Comparison of ENCODE assay signal across 9 cellular contexts in the genomic region with DNA sequence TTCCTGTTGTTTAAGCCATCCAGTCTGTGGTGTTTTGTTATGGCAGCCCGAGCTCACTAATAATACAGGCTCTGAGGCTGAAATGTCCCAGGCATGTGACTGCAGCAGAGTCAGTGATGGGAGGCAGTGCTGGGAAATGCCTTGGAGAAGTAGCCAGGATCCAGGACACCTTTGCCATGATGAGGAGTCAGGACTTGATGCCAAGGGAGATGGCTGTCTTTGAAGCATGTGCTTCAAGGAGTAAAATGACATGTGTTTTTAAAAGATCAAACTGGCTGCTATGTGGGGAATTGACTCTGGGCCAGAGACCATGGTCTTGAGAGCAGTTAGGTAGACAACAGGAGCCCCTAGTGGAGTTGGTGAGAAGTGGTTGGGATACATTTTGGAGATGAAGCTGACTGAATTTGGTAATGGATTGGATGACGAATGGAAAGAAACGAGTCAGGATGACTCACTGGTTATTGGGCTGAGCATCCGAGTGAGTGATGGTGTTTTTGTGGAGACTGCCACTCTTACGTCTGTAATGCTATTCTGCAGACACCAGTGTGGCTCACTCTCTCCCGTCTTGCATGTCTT.
DNase-seq lines count a peak whose midpoint lies in the region; ATAC-seq and TF ChIP-seq lines count a peak whose summit lies in the region.
"Had no signal": no experiment of that assay in that cellular context is flagged by ENCODE, and none has a peak within 500 bp of the region (broad histone marks: within the 10 kb centered on the region; RNA-seq: fewer than 3 reads in every experiment).

No MANE protein-coding gene starts in this region.

- WGBS in testis, 2 donors: 75 to 86% methylated on average over 6 of the region's 6 CpGs
- WGBS in spleen, 5 donors: 57 to 88% (median 79%) methylated on average over 6 of the region's 6 CpGs

- no peak overlapping the region for H2AFZ ChIP-seq in ACC112 (ENCODE audit: low read length, unreplicated experiment)

- H3K4me3 ChIP-seq in ACC112 (ENCODE audit: low read depth, low read length) (no peak overlapping the region), GM12864 (ENCODE audit: low read depth, low read length) (no peak overlapping the region), SJSA1 (no peak overlapping the region), testis (no peak overlapping the region), spleen (no peak overlapping the region)

- H3K36me3 ChIP-seq in ACC112 (ENCODE audit: insufficient read depth, low read length) (no peaks in the 10 kb centered on the region), SJSA1 (no peaks in the 10 kb centered on the region), testis (ENCODE audit: low read depth, missing control alignments) (no peaks in the 10 kb centered on the region), spleen (no peaks in the 10 kb centered on the region)

- peak; percentile 66 for TF ChIP-seq CTCF in GM12864 (IDR thresholded peaks at IDR 0.05; ENCODE audit: low read depth, low read length, missing control alignments)
- peak in 1 of 3 experiments; percentile 13 for TF ChIP-seq CTCF in testis (IDR thresholded peaks at IDR 0.05)
- peak in 4 of 11 experiments; percentile 16 to 32 (median 21) for TF ChIP-seq CTCF in spleen (IDR thresholded peaks at IDR 0.05 in 8 of 11, conservative IDR thresholded peaks at IDR 0.05 in 3 of 11)

- no peaks in the 10 kb centered on the region for H3K9me3 ChIP-seq in SJSA1 (replicated peaks)
- no peaks in the 10 kb centered on the region for H3K9me3 ChIP-seq in testis
- H3K9me3 ChIP-seq in spleen: no peaks in the 10 kb centered on the region

- intact Hi-C loops in testis (cut with DNase I; ENCODE audit: low total_unique reads) (no loop called here), spleen (cut with DNase I; ENCODE audit: low total_unique reads) (no loop called here)

- DNase-seq in GM12864 (ENCODE audit: low read depth) (no peak), SJSA1 (ENCODE audit: low read depth in 1 of 2, low spot score in 2 of 2) (peak; percentile 51 to 60), foreskin melanocyte (peak; percentile 32), testis (peak; percentile 22), spleen (no peak)

- H3K4me1 ChIP-seq in ACC112 (ENCODE audit: control insufficient read depth, insufficient read depth, low read length, unreplicated experiment): peaks cover 7% of the 10 kb centered on the region
- 0 out of 2 replicates have a peak, but pooled peaks cover 5% of the 10 kb centered on the region for H3K4me1 ChIP-seq in SJSA1 (replicated peaks)
- H3K4me1 ChIP-seq in testis: no peaks in the 10 kb centered on the region
- H3K4me1 ChIP-seq in spleen: peaks cover 0 to 10% (median 0%) of the 10 kb centered on the region in 6 donors

- H3K27me3 ChIP-seq in ACC112 (ENCODE audit: insufficient read depth, low read length) (no peaks in the 10 kb centered on the region), SJSA1 (replicated peaks) (no peaks in the 10 kb centered on the region), testis (no peaks in the 10 kb centered on the region), spleen (replicated peaks in 1 of 7) (no peaks in the 10 kb centered on the region)

- peak; percentile 74 for ATAC-seq in HG03520 (IDR thresholded peaks at IDR 0.05; ENCODE audit: unreplicated experiment)
- no peak for ATAC-seq in GM21528 (IDR thresholded peaks at IDR 0.05; ENCODE audit: low FRiP score, unreplicated experiment)

- TF ChIP-seq POLR2A in testis (IDR thresholded peaks at IDR 0.05): no peak
- TF ChIP-seq POLR2A in spleen (IDR thresholded peaks at IDR 0.05): no peak

- H3K79me2 ChIP-seq in ACC112 (ENCODE audit: control insufficient read depth, insufficient read depth, low read length, unreplicated experiment): no peaks in the 10 kb centered on the region

- H3K27ac ChIP-seq in ACC112 (ENCODE audit: low read depth, low read length): peak overlapping the region; percentile 21; the same call in 1 of the 2 replicates
- H3K27ac ChIP-seq in SJSA1: no peak overlapping the region
- H3K27ac ChIP-seq in testis: no peak overlapping the region
- no peak overlapping the region for H3K27ac ChIP-seq in spleen
- H3K27ac ChIP-seq: KMS-11 had no signal

Comparison
In these comparisons a context has a peak if more than half of its experiments do, and no peak if none do; other contexts are left out.
1. DNase-seq: peak in SJSA1 (2 of 2), foreskin melanocyte (single experiment) and testis (single experiment); none in GM12864 (single experiment) and spleen (single experiment).